In the genomic region with DNA sequence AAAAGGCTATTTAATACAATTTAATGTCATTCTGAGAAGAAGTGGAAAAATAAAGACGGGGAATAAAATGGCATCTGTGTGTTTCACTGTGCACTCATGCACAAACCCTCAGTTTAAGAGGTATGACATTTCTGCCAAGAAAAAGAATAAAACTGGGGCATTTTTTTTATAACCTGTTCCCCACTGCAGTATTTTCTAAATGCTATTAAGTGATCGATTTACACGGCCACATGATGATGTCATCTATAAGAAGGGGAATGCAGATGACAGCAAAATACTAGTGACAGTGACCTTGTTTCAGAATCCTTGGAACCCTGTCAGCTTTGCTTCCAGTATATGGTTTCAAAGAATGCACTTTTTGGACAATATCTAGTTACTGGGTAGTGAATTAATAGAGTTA, we compare ENCODE assay signal across 30 cellular contexts. TPM values are rescaled to one million over a fixed set of nuclear protein-coding genes. Genes with fewer than 3 reads are reported as not detected.
"Had no signal": no experiment of that assay in that cellular context is flagged by ENCODE, and none has a peak within 500 bp of the region (broad histone marks: within the 10 kb centered on the region; RNA-seq: fewer than 3 reads in every experiment).

No MANE protein-coding gene starts in this region.

- H3K27ac ChIP-seq: Peyer's patch, RWPE1, SJCRH30 had no signal

- ATAC-seq: activated CD8-positive, alpha-beta memory T cell treated with anti-CD3 and anti-CD28 coated beads, Interleukin-2, amount 10 ng/mL, durations not matched to agents 7 days and 5 days; WTC11 had no signal

- DNase-seq: activated CD4-positive, alpha-beta T cell treated with anti-CD3 and anti-CD28 coated beads, Interleukin-2, amount 10 ng/mL, durations not matched to agents 24 days and 14 days; activated CD4-positive, alpha-beta T cell treated with anti-CD3 and anti-CD28 coated beads, Interleukin-2, amount 50 U/mL, for 48 hours; activated CD4-positive, CD25-positive, alpha-beta regulatory T cell treated with anti-CD3 and anti-CD28 coated beads, Interleukin-2, amount 50 U/mL, for 72 hours; activated CD8-positive, alpha-beta memory T cell treated with anti-CD3 and anti-CD28 coated beads, Interleukin-2, amount 10 ng/mL, durations not matched to agents 7 days and 5 days; activated effector memory CD4-positive, alpha-beta T cell treated with Interleukin-2 at 50 U/mL for 16 hours; activated naive CD4-positive, alpha-beta T cell; activated T-cell treated with anti-CD3 and anti-CD28 coated beads, Interleukin-2, amount 50 U/mL, for 24 hours; aorta; central memory CD4-positive, alpha-beta T cell; Karpas-422; MM.1S; NCI-H1105; NCI-H1436; NCI-H1694 treated with DMSO at 0.1 percent for 48 hours; NCI-H2029 treated with DMSO at 0.1 percent for 48 hours; NCI-H446; NCI-H524; NK-92 treated with Interleukin-12 subunit alpha and Interleukin-12 subunit beta, amount 100 ng/mL, for 24 hours; Peyer's patch; Right ventricle myocardium superior; SJCRH30; SK-N-SH; T-helper 1 cell had no signal

- H3K4me2 ChIP-seq: SK-N-SH had no signal

- H3K36me3 Mint-ChIP-seq: activated CD8-positive, alpha-beta memory T cell treated with anti-CD3 and anti-CD28 coated beads, Interleukin-2, amount 10 ng/mL, durations not matched to agents 7 days and 5 days; activated naive CD4-positive, alpha-beta T cell treated with anti-CD3 and anti-CD28 coated beads, Interleukin-2, amount 50 U/mL, for 24 hours; WTC11 had no signal

- H3K27me3 Mint-ChIP-seq: activated CD4-positive, alpha-beta T cell treated with anti-CD3 and anti-CD28 coated beads, Interleukin-2, amount 10 ng/mL, durations not matched to agents 24 days and 14 days; activated CD8-positive, alpha-beta memory T cell treated with anti-CD3 and anti-CD28 coated beads, Interleukin-2, amount 10 ng/mL, durations not matched to agents 7 days and 5 days had no signal

- H3K4me1 ChIP-seq: Peyer's patch, SJCRH30 had no signal

- FAIRE-seq: bronchial epithelial cell had no signal

- H3K9me3 ChIP-seq: Peyer's patch, SJCRH30, SK-N-SH had no signal

- H3K9me3 Mint-ChIP-seq: activated CD4-positive, alpha-beta T cell treated with anti-CD3 and anti-CD28 coated beads, Interleukin-2, amount 10 ng/mL, durations not matched to agents 24 days and 14 days; activated naive CD4-positive, alpha-beta T cell treated with anti-CD3 and anti-CD28 coated beads, Interleukin-2, amount 50 U/mL, for 24 hours; activated T-cell treated with anti-CD3 and anti-CD28 coated beads, Interleukin-2, amount 50 U/mL, for 24 hours; activated T-helper 1 cell treated with anti-CD3 and anti-CD28 coated beads, Interleukin-12 subunit alpha, Interleukin-12 subunit beta, Interleukin-2, Interleukin-4 antibody, amounts not matched to agents 30 ng/mL and 10 ng/mL and 1 ng/mL, durations not matched to agents 14 hours and 24 hours and 36 hours had no signal

- H3K4me3 ChIP-seq: Peyer's patch, SJCRH30 had no signal

- H3K9ac ChIP-seq: SK-N-SH had no signal

- H3K27me3 ChIP-seq: Peyer's patch, SJCRH30 had no signal

- H3K4me1 Mint-ChIP-seq: activated CD4-positive, alpha-beta T cell treated with anti-CD3 and anti-CD28 coated beads, Interleukin-2, amount 10 ng/mL, durations not matched to agents 24 days and 14 days; activated CD8-positive, alpha-beta memory T cell treated with anti-CD3 and anti-CD28 coated beads, Interleukin-2, amount 10 ng/mL, durations not matched to agents 7 days and 5 days; activated naive CD4-positive, alpha-beta T cell treated with anti-CD3 and anti-CD28 coated beads, Interleukin-2, amount 50 U/mL, for 24 hours had no signal

- H3K27ac Mint-ChIP-seq: activated CD4-positive, alpha-beta T cell treated with anti-CD3 and anti-CD28 coated beads, Interleukin-2, amount 10 ng/mL, durations not matched to agents 24 days and 14 days; activated CD8-positive, alpha-beta memory T cell treated with anti-CD3 and anti-CD28 coated beads, Interleukin-2, amount 10 ng/mL, durations not matched to agents 7 days and 5 days; activated naive CD4-positive, alpha-beta T cell treated with anti-CD3 and anti-CD28 coated beads, Interleukin-2, amount 50 U/mL, for 24 hours; activated T-cell treated with anti-CD3 and anti-CD28 coated beads, Interleukin-2, amount 50 U/mL, for 24 hours; activated T-helper 1 cell treated with anti-CD3 and anti-CD28 coated beads, Interleukin-12 subunit alpha, Interleukin-12 subunit beta, Interleukin-2, Interleukin-4 antibody, amounts not matched to agents 30 ng/mL and 10 ng/mL and 1 ng/mL, durations not matched to agents 14 hours and 24 hours and 36 hours had no signal

- H3K4me3 Mint-ChIP-seq: activated CD4-positive, alpha-beta T cell treated with anti-CD3 and anti-CD28 coated beads, Interleukin-2, amount 10 ng/mL, durations not matched to agents 24 days and 14 days; activated CD8-positive, alpha-beta memory T cell treated with anti-CD3 and anti-CD28 coated beads, Interleukin-2, amount 10 ng/mL, durations not matched to agents 7 days and 5 days; activated naive CD4-positive, alpha-beta T cell treated with anti-CD3 and anti-CD28 coated beads, Interleukin-2, amount 50 U/mL, for 24 hours; activated T-cell treated with anti-CD3 and anti-CD28 coated beads, Interleukin-2, amount 50 U/mL, for 24 hours; activated T-helper 1 cell treated with anti-CD3 and anti-CD28 coated beads, Interleukin-12 subunit alpha, Interleukin-12 subunit beta, Interleukin-2, Interleukin-4 antibody, amounts not matched to agents 30 ng/mL and 10 ng/mL and 1 ng/mL, durations not matched to agents 14 hours and 24 hours and 36 hours; WTC11 had no signal

- H3K36me3 ChIP-seq: Peyer's patch, SJCRH30 had no signal

RNA-seq across cellular contexts. Expression of gene ZNF536, which starts 21.2 kb away (rescaled TPM):
- total RNA-seq: activated CD4-positive, alpha-beta T cell treated with anti-CD3 and anti-CD28 coated beads, Interleukin-2, amount 10 ng/mL, durations not matched to agents 24 days and 14 days; activated CD8-positive, alpha-beta memory T cell treated with anti-CD3 and anti-CD28 coated beads, Interleukin-2, amount 10 ng/mL, durations not matched to agents 7 days and 5 days; activated T-helper 1 cell treated with anti-CD3 and anti-CD28 coated beads, Interleukin-12 subunit alpha, Interleukin-12 subunit beta, Interleukin-2, Interleukin-4 antibody, amounts not matched to agents 30 ng/mL and 10 ng/mL and 1 ng/mL, durations not matched to agents 14 hours and 24 hours and 36 hours; bronchial epithelial cell; chondrocyte; T-helper 2 cell treated with Interferon-gamma antibody and Interleukin-4, amounts not matched to agents 100 ng/mL and 5 ng/mL, for 36 hours had no signal
